In genomic region chr2:98459776-98460175, GRCh38 we compare ENCODE assay signal across 9 cellular contexts.
DNase-seq lines count a peak whose midpoint lies in the region; ATAC-seq and TF ChIP-seq lines count a peak whose summit lies in the region.
"Had no signal": no experiment of that assay in that cellular context is flagged by ENCODE, and none has a peak within 500 bp of the region (broad histone marks: within the 10 kb centered on the region; RNA-seq: fewer than 3 reads in every experiment).

No MANE protein-coding gene starts in this region.

- H3K4me3 ChIP-seq in HL-60 (replicated peaks; ENCODE audit: insufficient read depth, low read length), result no peak overlapping the region

- no peaks in the 10 kb centered on the region for H3K27me3 ChIP-seq in HL-60 (ENCODE audit: insufficient read depth, poor library complexity, severe bottlenecking)

- H3K36me3 Mint-ChIP-seq in stimulated activated naive CD8-positive, alpha-beta T cell treated with anti-CD3 and anti-CD28 coated beads, Interleukin-15, Interleukin-2, amounts not matched to agents 100 ng/mL and 50 ng/mL, for 24 hours (ENCODE audit: low read depth), result peaks cover 12% of the 10 kb centered on the region

- H3K4me3 Mint-ChIP-seq in stimulated activated naive CD8-positive, alpha-beta T cell treated with anti-CD3 and anti-CD28 coated beads, Interleukin-15, Interleukin-2, amounts not matched to agents 100 ng/mL and 50 ng/mL, for 24 hours, result no peak overlapping the region

- peak overlapping the region; percentile 96 for H3K27ac ChIP-seq in HL-60 (replicated peaks)

- H3K27ac Mint-ChIP-seq in stimulated activated naive CD8-positive, alpha-beta T cell treated with anti-CD3 and anti-CD28 coated beads, Interleukin-15, Interleukin-2, amounts not matched to agents 100 ng/mL and 50 ng/mL, for 24 hours, result peak overlapping the region; percentile 90

- no peaks in the 10 kb centered on the region for H3K9me3 Mint-ChIP-seq in stimulated activated naive CD8-positive, alpha-beta T cell treated with anti-CD3 and anti-CD28 coated beads, Interleukin-15, Interleukin-2, amounts not matched to agents 100 ng/mL and 50 ng/mL, for 24 hours

- ATAC-seq in HG03196 (IDR thresholded peaks at IDR 0.05; ENCODE audit: unreplicated experiment), result no peak

- peak; percentile 58 for DNase-seq in activated CD8-positive, alpha-beta memory T cell treated with anti-CD3 and anti-CD28 coated beads for 24 hours
- no peak for DNase-seq in activated CD8-positive, alpha-beta memory T cell treated with anti-CD3 and anti-CD28 coated beads, Interleukin-2, amount 50 U/mL, for 48 hours
- DNase-seq in HL-60 (ENCODE audit: low read depth in 1 of 2, low spot score in 1 of 2) (peak in 1 of 2 experiments; percentile 59), cerebellar cortex (ENCODE audit: low spot score) (peak; percentile 42), Kasumi-1 (lab: John Stamatoyannopoulos, UW) (no peak), activated gamma-delta T cell (lab: John Stamatoyannopoulos, UW) (no peak)
- DNase-seq: NK-92 treated with Interleukin-12 subunit alpha and Interleukin-12 subunit beta, amount 100 ng/mL, for 24 hours had no signal

- no peak for TF ChIP-seq CTCF in HL-60 (IDR thresholded peaks at IDR 0.05; ENCODE audit: insufficient read depth, low read length)

- H3K27me3 Mint-ChIP-seq in stimulated activated naive CD8-positive, alpha-beta T cell treated with anti-CD3 and anti-CD28 coated beads, Interleukin-15, Interleukin-2, amounts not matched to agents 100 ng/mL and 50 ng/mL, for 24 hours, result no peaks in the 10 kb centered on the region

- H3K4me1 Mint-ChIP-seq in stimulated activated naive CD8-positive, alpha-beta T cell treated with anti-CD3 and anti-CD28 coated beads, Interleukin-15, Interleukin-2, amounts not matched to agents 100 ng/mL and 50 ng/mL, for 24 hours (ENCODE audit: low read depth), result peaks cover 92% of the 10 kb centered on the region

Comparison
In these comparisons a context has a peak if more than half of its experiments do, and no peak if none do; other contexts are left out.
1. DNase-seq: peak in activated CD8-positive, alpha-beta memory T cell treated with anti-CD3 and anti-CD28 coated beads for 24 hours (single experiment) and cerebellar cortex (single experiment); none in activated CD8-positive, alpha-beta memory T cell treated with anti-CD3 and anti-CD28 coated beads, Interleukin-2, amount 50 U/mL, for 48 hours (single experiment), Kasumi-1 (0 of 2) and activated gamma-delta T cell (single experiment).